Comparison of ENCODE assay signal across 13 cellular contexts in genomic region chr5:59773286-59773685, GRCh38.
"Had no signal": no experiment of that assay in that cellular context is flagged by ENCODE, and none has a peak within 500 bp of the region (broad histone marks: within the 10 kb centered on the region; RNA-seq: fewer than 3 reads in every experiment).

No MANE protein-coding gene starts in this region.

- H3K9me3 Mint-ChIP-seq: activated CD4-positive, alpha-beta memory T cell treated with anti-CD3 and anti-CD28 coated beads, Interleukin-2, amount 10 ng/mL, durations not matched to agents 7 days and 5 days; central memory CD8-positive, alpha-beta T cell; endodermal cell; stimulated activated naive CD8-positive, alpha-beta T cell treated with anti-CD3 and anti-CD28 coated beads, Interleukin-15, amount 100 ng/mL, for 72 hours had no signal

- H3K27me3 ChIP-seq: testis had no signal

- H3K4me1 ChIP-seq: parathyroid adenoma had no signal

- H3K4me3 Mint-ChIP-seq: activated CD4-positive, alpha-beta memory T cell treated with anti-CD3 and anti-CD28 coated beads, Interleukin-2, amount 10 ng/mL, durations not matched to agents 7 days and 5 days; central memory CD8-positive, alpha-beta T cell; endodermal cell; stimulated activated naive CD8-positive, alpha-beta T cell treated with anti-CD3 and anti-CD28 coated beads, Interleukin-15, amount 100 ng/mL, for 72 hours had no signal

- H3K27ac ChIP-seq: parathyroid adenoma, skin epidermis, testis had no signal

- H3K4me3 ChIP-seq: skin epidermis, testis had no signal

- H3K4me1 Mint-ChIP-seq: central memory CD8-positive, alpha-beta T cell had no signal

- DNase-seq: activated CD4-positive, alpha-beta memory T cell treated with anti-CD3 and anti-CD28 coated beads, Interleukin-2, amount 10 ng/mL, durations not matched to agents 7 days and 5 days; activated naive CD4-positive, alpha-beta T cell; activated T-cell treated with anti-CD3 and anti-CD28 coated beads, Interleukin-2, amount 50 U/mL, for 48 hours; endodermal cell; islet precursor cell; stimulated activated CD4-positive, alpha-beta T cell treated with anti-CD3 and anti-CD28 coated beads, Interleukin-4, amount 100 ng/mL, for 4 hours; stimulated activated naive CD8-positive, alpha-beta T cell treated with anti-CD3 and anti-CD28 coated beads, Interleukin-15, amount 100 ng/mL, for 72 hours; T-helper 9 cell; testis had no signal

- H3K9me3 ChIP-seq: testis had no signal

- ATAC-seq: esophagus mucosa; stimulated activated naive CD8-positive, alpha-beta T cell treated with anti-CD3 and anti-CD28 coated beads, Interleukin-15, amount 100 ng/mL, for 72 hours had no signal

- H3K27ac Mint-ChIP-seq: activated CD4-positive, alpha-beta memory T cell treated with anti-CD3 and anti-CD28 coated beads, Interleukin-2, amount 10 ng/mL, durations not matched to agents 7 days and 5 days; endodermal cell; stimulated activated naive CD8-positive, alpha-beta T cell treated with anti-CD3 and anti-CD28 coated beads, Interleukin-15, amount 100 ng/mL, for 72 hours had no signal
